ENCODE assay signal across 29 cellular contexts in the genomic region with DNA sequence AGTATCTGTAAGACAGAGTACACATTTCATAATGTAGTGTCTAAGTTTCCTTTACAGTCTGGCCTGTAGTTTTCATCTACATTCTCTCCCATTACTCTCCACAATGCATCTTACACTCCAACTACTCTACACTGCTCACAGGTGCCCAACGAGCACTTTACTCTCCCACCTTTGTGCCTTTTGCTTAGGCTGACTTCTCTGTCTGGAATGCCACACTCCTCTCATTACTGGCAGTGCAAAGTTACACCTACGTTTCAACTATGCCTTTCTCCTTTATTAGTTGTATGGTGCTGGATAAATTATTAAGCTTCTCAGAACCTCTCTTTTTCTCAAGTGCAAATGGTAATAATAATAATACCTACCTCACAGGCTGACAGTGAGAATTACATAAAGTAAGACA.
"Had no signal": no experiment of that assay in that cellular context is flagged by ENCODE, and none has a peak within 500 bp of the region (broad histone marks: within the 10 kb centered on the region; RNA-seq: fewer than 3 reads in every experiment).

No MANE protein-coding gene starts in this region.

- H3K9me3 ChIP-seq: ascending aorta, breast epithelium, colonic mucosa, esophagus muscularis mucosa, gastrocnemius medialis had no signal

- H3K27me3 ChIP-seq: ascending aorta, breast epithelium, cardiac muscle cell, colonic mucosa, dorsolateral prefrontal cortex, esophagus muscularis mucosa, foreskin keratinocyte, gastrocnemius medialis had no signal

- DNase-seq: activated CD4-positive, alpha-beta memory T cell treated with anti-CD3 and anti-CD28 coated beads for 36 hours; activated CD4-positive, alpha-beta T cell treated with anti-CD3 and anti-CD28 coated beads for 36 hours; activated CD4-positive, alpha-beta T cell treated with anti-CD3 and anti-CD28 coated beads, Interleukin-2, amount 10 ng/mL, durations not matched to agents 24 days and 14 days; activated CD4-positive, CD25-positive, alpha-beta regulatory T cell; activated CD4-positive, CD25-positive, alpha-beta regulatory T cell treated with anti-CD3 and anti-CD28 coated beads, Interleukin-2, amount 50 U/mL, for 72 hours; activated CD8-positive, alpha-beta memory T cell treated with anti-CD3 and anti-CD28 coated beads, Interleukin-2, amount 10 ng/mL, durations not matched to agents 7 days and 5 days; activated CD8-positive, alpha-beta memory T cell treated with anti-CD3 and anti-CD28 coated beads, Interleukin-2, amount 50 U/mL, for 4 hours; activated CD8-positive, alpha-beta T cell treated with anti-CD3 and anti-CD28 coated beads, Interleukin-2, amount 10 ng/mL, durations not matched to agents 7 days and 5 days; activated gamma-delta T cell; activated naive CD4-positive, alpha-beta T cell; activated naive CD4-positive, alpha-beta T cell treated with anti-CD3 and anti-CD28 coated beads, Interleukin-2, amount 10 ng/mL, durations not matched to agents 7 days and 5 days; activated naive CD8-positive, alpha-beta T cell treated with anti-CD3 and anti-CD28 coated beads, Interleukin-2, amount 10 ng/mL, durations not matched to agents 7 days and 5 days; activated T-cell treated with anti-CD3 and anti-CD28 coated beads, Interleukin-2, amount 50 U/mL, for 1 hour; activated T-cell treated with anti-CD3 and anti-CD28 coated beads, Interleukin-2, amount 50 U/mL, for 48 hours; central memory CD4-positive, alpha-beta T cell; cerebellar nuclear complex; colonic mucosa; dorsolateral prefrontal cortex; effector memory CD4-positive, alpha-beta T cell; erythroblast; gastrocnemius medialis; glutamatergic neuron; T-helper 2 cell had no signal

- H3K4me3 ChIP-seq: ascending aorta, breast epithelium, cardiac muscle cell, colonic mucosa, dorsolateral prefrontal cortex, esophagus muscularis mucosa, gastrocnemius medialis had no signal

- ATAC-seq: activated CD4-positive, alpha-beta T cell treated with anti-CD3 and anti-CD28 coated beads for 36 hours; activated CD8-positive, alpha-beta memory T cell treated with anti-CD3 and anti-CD28 coated beads, Interleukin-2, amount 10 ng/mL, durations not matched to agents 7 days and 5 days; activated CD8-positive, alpha-beta T cell treated with anti-CD3 and anti-CD28 coated beads, Interleukin-2, amount 10 ng/mL, durations not matched to agents 7 days and 5 days; activated naive CD4-positive, alpha-beta T cell treated with anti-CD3 and anti-CD28 coated beads, Interleukin-2, amount 50 U/mL, for 72 hours; foreskin keratinocyte; gastrocnemius medialis had no signal

- H3K4me1 ChIP-seq: ascending aorta, breast epithelium, colonic mucosa, esophagus muscularis mucosa, foreskin keratinocyte, gastrocnemius medialis had no signal

- H3K36me3 ChIP-seq: ascending aorta, breast epithelium, cardiac muscle cell, colonic mucosa, esophagus muscularis mucosa, gastrocnemius medialis had no signal

- H3K27ac ChIP-seq: ascending aorta, breast epithelium, cardiac muscle cell, colonic mucosa, dorsolateral prefrontal cortex, esophagus muscularis mucosa, foreskin keratinocyte, gastrocnemius medialis had no signal
